In the genomic region with DNA sequence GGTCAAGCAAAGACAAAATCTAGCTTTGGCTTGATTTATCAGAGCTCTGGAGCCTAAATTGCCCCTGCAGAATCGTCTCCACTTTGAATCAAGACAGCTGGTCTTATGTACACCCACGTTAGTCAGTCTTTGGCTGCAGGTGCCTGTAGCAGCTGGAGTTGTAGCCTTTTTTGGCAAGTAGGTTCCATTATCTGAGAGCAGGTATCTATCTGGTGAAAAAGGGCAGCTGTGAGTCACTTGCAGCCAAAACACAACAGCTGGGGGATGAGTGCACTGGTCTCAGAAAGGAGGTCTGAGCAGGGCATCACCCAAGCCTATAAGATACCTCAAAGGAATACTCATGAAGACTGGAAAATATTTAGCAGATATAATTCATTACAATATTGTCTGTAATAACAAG, we compare ENCODE assay signal across 19 cellular contexts. TPM values are rescaled to one million over a fixed set of nuclear protein-coding genes. Genes with fewer than 3 reads are reported as not detected.
"Had no signal": no experiment of that assay in that cellular context is flagged by ENCODE, and none has a peak within 500 bp of the region (broad histone marks: within the 10 kb centered on the region; RNA-seq: fewer than 3 reads in every experiment).

No MANE protein-coding gene starts in this region.

- H3K4me3 ChIP-seq: esophagus muscularis mucosa, gastroesophageal sphincter, heart left ventricle, left lung, smooth muscle cell, testis had no signal

- H3K9me3 ChIP-seq: esophagus muscularis mucosa, testis had no signal

- ATAC-seq: activated CD8-positive, alpha-beta memory T cell treated with anti-CD3 and anti-CD28 coated beads, Interleukin-2, amount 10 ng/mL, durations not matched to agents 7 days and 5 days; gastroesophageal sphincter; heart left ventricle; left lung; sciatic nerve; stimulated activated memory B cell treated with anti-CD40 and anti-IgM and Interleukin-4, amounts not matched to agents 10 μg/mL and 1 μg/mL and 100 μg/mL, for 72 hours had no signal

- H3K27me3 ChIP-seq: esophagus muscularis mucosa, gastroesophageal sphincter, heart left ventricle, left lung, testis had no signal

- H3K27ac ChIP-seq: esophagus muscularis mucosa, gastroesophageal sphincter, heart left ventricle, left lung, testis had no signal

- DNase-seq: activated CD4-positive, alpha-beta memory T cell treated with anti-CD3 and anti-CD28 coated beads, Interleukin-2, amount 10 ng/mL, durations not matched to agents 7 days and 5 days; activated CD4-positive, alpha-beta T cell treated with anti-CD3 and anti-CD28 coated beads for 48 hours; activated CD4-positive, CD25-positive, alpha-beta regulatory T cell; activated CD8-positive, alpha-beta memory T cell treated with anti-CD3 and anti-CD28 coated beads, Interleukin-2, amount 10 ng/mL, durations not matched to agents 7 days and 5 days; effector CD8-positive, alpha-beta T cell; heart left ventricle; left lung; mammary epithelial cell; midbrain; nucleus accumbens; stimulated activated CD4-positive, alpha-beta T cell treated with anti-CD3 and anti-CD28 coated beads, Interleukin-4, amount 100 ng/mL, for 4 hours; testis had no signal

- H3K4me1 ChIP-seq: esophagus muscularis mucosa, gastroesophageal sphincter, heart left ventricle, left lung, testis had no signal

- H3K36me3 ChIP-seq: esophagus muscularis mucosa, gastroesophageal sphincter, heart left ventricle, left lung had no signal

RNA-seq across cellular contexts. Expression of gene KCNH5, which starts 43.6 kb away (rescaled TPM):
- total RNA-seq: activated CD4-positive, alpha-beta memory T cell treated with anti-CD3 and anti-CD28 coated beads, Interleukin-2, amount 10 ng/mL, durations not matched to agents 7 days and 5 days; activated CD8-positive, alpha-beta memory T cell treated with anti-CD3 and anti-CD28 coated beads, Interleukin-2, amount 10 ng/mL, durations not matched to agents 7 days and 5 days; endothelial cell of umbilical vein; kidney epithelial cell; mammary epithelial cell; sciatic nerve had no signal
- polyA plus RNA-seq: endothelial cell of umbilical vein, heart left ventricle had no signal
